In the genomic region with DNA sequence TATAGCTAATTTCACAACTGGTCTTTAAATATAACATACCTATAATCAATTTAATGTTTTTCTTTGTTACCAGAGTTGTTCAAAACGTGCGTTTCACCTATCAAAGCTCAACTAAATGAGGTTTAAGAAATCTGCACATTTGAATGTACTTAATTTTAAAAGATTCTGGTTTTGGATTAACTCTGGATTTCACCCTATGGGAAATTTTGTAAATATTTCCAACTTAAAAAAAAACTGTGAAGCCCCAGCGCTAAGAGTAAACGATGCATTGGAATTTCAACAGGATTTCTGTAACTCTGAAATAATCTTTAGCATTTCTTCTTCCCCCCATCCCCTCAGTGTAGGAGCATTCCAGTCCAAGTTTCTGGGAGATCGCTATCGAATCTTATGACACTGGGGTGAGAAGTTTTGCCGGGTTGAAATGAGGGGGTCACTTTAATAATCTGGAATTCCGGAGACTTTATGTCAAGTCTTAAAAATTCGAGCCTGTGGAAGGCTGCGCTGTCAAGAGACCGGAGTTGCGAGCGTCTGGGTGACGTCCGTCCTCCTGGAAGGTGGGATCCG, we compare ENCODE assay signal across 1 cellular context.
TF ChIP-seq lines count a peak whose summit lies in the region.

No MANE protein-coding gene starts in this region.

TF ChIP-seq in endothelial cell of umbilical vein, 7 proteins besides CTCF, POLR2A, EP300 and RAD21 (continued from another document):
- TF ChIP-seq POLR2AphosphoS5 (IDR thresholded peaks at IDR 0.05; ENCODE audit: insufficient read depth, low read depth, low read length) (no peak), JUN (IDR thresholded peaks at IDR 0.05; ENCODE audit: borderline replicate concordance, insufficient read depth, insufficient read length, low read depth) (no peak), FOS (IDR thresholded peaks at IDR 0.05; ENCODE audit: borderline replicate concordance, insufficient read depth, low read length) (no peak), EZH2 (IDR thresholded peaks at IDR 0.05; ENCODE audit: borderline replicate concordance, low read depth, low read length, severe bottlenecking) (no peak), MYC (IDR thresholded peaks at IDR 0.05; ENCODE audit: low read depth, low read length) (no peak)
- TF ChIP-seq, protein P1, sequence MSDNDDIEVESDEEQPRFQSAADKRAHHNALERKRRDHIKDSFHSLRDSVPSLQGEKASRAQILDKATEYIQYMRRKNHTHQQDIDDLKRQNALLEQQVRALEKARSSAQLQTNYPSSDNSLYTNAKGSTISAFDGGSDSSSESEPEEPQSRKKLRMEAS (IDR thresholded peaks at IDR 0.05; ENCODE audit: insufficient read depth, insufficient read length), result no peak
